8 cellular contexts compared by ENCODE assay signal in the genomic region with DNA sequence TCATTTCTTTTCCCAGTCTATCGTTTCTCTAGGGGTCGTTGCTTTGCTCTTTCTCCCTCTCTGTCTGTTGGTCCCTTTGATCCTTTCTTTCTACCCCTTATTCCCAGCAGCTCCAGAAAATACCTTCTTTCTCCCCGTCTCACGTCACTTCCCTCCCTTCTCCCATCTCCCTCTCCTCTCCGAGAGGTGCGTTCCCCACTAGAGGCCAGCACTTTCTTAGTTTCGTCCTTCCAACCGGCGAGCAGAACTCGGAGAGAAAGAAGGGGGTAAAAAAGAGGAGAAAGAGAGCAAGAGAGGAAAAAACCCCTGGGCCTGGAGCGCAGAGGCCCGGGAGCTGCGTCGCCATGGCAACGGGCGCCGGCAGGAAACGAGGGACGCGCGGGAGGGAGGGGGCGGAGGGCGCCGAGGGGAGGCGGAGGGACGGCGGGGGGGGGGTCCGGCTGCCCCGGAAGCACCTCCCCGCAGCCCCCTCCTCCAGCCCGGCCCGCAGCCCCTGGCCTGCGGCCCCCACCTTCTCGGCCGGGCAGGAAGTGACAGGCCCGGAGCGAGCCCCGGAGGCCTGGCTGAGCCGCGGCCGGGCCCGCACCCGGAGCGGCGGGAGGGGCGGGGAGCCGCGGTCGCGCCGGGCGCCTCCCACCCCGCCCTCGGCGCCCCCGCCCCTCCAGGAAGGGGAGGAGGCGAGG. TPM values are rescaled to one million over a fixed set of nuclear protein-coding genes. Genes with fewer than 3 reads are reported as not detected.
DNase-seq lines count a peak whose midpoint lies in the region; ATAC-seq, FAIRE-seq and TF ChIP-seq lines count a peak whose summit lies in the region.
"Not testable (repeated sequence)": the region's sequence is repeated elsewhere in the genome, so short reads cannot be mapped to it uniquely, and the experiment has no call there.

PHC1 (plus strand) TSS at position 477 of the 683 bp plus-strand sequence. CDS start 3,169 bp downstream, outside the sequence.

- H4K20me1 ChIP-seq in SU-DHL-6 (ENCODE audit: low read depth, low read length): not testable (repeated sequence)
- H4K20me1 ChIP-seq in neural progenitor cell (ENCODE audit: low read depth): peaks cover 16% of the 10 kb centered on the region

- CTCF ChIA-PET in HEK293T (lab: Yijun Ruan, JAX): interaction anchor here (0.8 to 0.9 kb wide), 2 partner anchors 24 to 72 kb away, joined by 3 read pairs; no protein-coding TSS in a partner anchor

- peak within 1 kb of the TSS; percentile 94 for H3K4me3 Mint-ChIP-seq in activated naive CD4-positive, alpha-beta T cell treated with anti-CD3 and anti-CD28 coated beads, Interleukin-2, amount 50 U/mL, for 24 hours
- peak within 1 kb of the TSS; percentile 92 for H3K4me3 Mint-ChIP-seq in neural progenitor cell

- H3K9ac ChIP-seq in SU-DHL-6 (ENCODE audit: low read length) (peak within 1 kb of the TSS; percentile 57), neural progenitor cell (peak within 1 kb of the TSS; percentile 51)

- H3K27ac ChIP-seq in SU-DHL-6 (ENCODE audit: low read depth, low read length): not testable (repeated sequence)
- peak within 1 kb of the TSS; percentile 91 for H3K27ac ChIP-seq in neural progenitor cell

- H3K27me3 Mint-ChIP-seq in activated naive CD4-positive, alpha-beta T cell treated with anti-CD3 and anti-CD28 coated beads, Interleukin-2, amount 50 U/mL, for 24 hours; neural progenitor cell (ENCODE audit: insufficient read depth, low read depth): not testable (repeated sequence)

- H3K4me3 ChIP-seq in SU-DHL-6 (ENCODE audit: insufficient read depth, low read length, poor library complexity, severe bottlenecking) (peak within 1 kb of the TSS; percentile 66), neural progenitor cell (peak within 1 kb of the TSS; percentile 87)

- not testable (repeated sequence) for H3K27me3 ChIP-seq in SU-DHL-6 (ENCODE audit: low read length); neural progenitor cell

- peak; percentile 71 for ATAC-seq in stimulated activated naive CD8-positive, alpha-beta T cell treated with anti-CD3 and anti-CD28 coated beads, Interleukin-15, Interleukin-2, amounts not matched to agents 100 U/mL and 50 U/mL, for 24 hours

- not testable (repeated sequence) for H3K36me3 Mint-ChIP-seq in activated naive CD4-positive, alpha-beta T cell treated with anti-CD3 and anti-CD28 coated beads, Interleukin-2, amount 50 U/mL, for 24 hours; neural progenitor cell

- H3K9me2 ChIP-seq in SU-DHL-6 (replicated peaks; ENCODE audit: insufficient read depth, low read length): not testable (repeated sequence)

- POLR2A ChIA-PET in HEK293T (lab: Yijun Ruan, JAX): interaction anchor here (0.8 to 2.2 kb wide), 6 partner anchors 9 to 217 kb away, joined by 3 to 14 read pairs (median 4); partner anchors contain the start of genes M6PR and RIMKLB

- peak within 1 kb of the TSS; percentile 64 for H2AFZ ChIP-seq in SU-DHL-6 (ENCODE audit: low read depth, low read length, severe bottlenecking)
- H2AFZ ChIP-seq in neural progenitor cell (replicated peaks): peak within 1 kb of the TSS; percentile 78

- H3K4me1 Mint-ChIP-seq in activated naive CD4-positive, alpha-beta T cell treated with anti-CD3 and anti-CD28 coated beads, Interleukin-2, amount 50 U/mL, for 24 hours: peaks cover 16% of the 10 kb centered on the region
- H3K4me1 Mint-ChIP-seq in neural progenitor cell: peaks cover 29% of the 10 kb centered on the region

- not testable (repeated sequence) for H3K9me3 ChIP-seq in SU-DHL-6 (ENCODE audit: insufficient read depth, low read length); neural progenitor cell (ENCODE audit: low read depth)

- not testable (repeated sequence) for H3K9me3 Mint-ChIP-seq in activated naive CD4-positive, alpha-beta T cell treated with anti-CD3 and anti-CD28 coated beads, Interleukin-2, amount 50 U/mL, for 24 hours; neural progenitor cell

- H3F3A ChIP-seq in SU-DHL-6 (ENCODE audit: insufficient read depth): not testable (repeated sequence)
- peaks cover 44% of the 10 kb centered on the region for H3F3A ChIP-seq in neural progenitor cell (ENCODE audit: low read depth)

- H3K27ac Mint-ChIP-seq in activated naive CD4-positive, alpha-beta T cell treated with anti-CD3 and anti-CD28 coated beads, Interleukin-2, amount 50 U/mL, for 24 hours: peak within 1 kb of the TSS; percentile 96
- H3K27ac Mint-ChIP-seq in neural progenitor cell: peak within 1 kb of the TSS; percentile 97

- TF ChIP-seq CTCF in SU-DHL-6 (IDR thresholded peaks at IDR 0.05; ENCODE audit: insufficient read depth, low read length, poor library complexity, severe bottlenecking): not testable (repeated sequence)
- TF ChIP-seq CTCF in neural progenitor cell (IDR thresholded peaks at IDR 0.05): peak; percentile 46

- H3K4me2 ChIP-seq in SU-DHL-6 (ENCODE audit: low read depth, low read length, poor library complexity, severe bottlenecking) (peak within 1 kb of the TSS; percentile 82), neural progenitor cell (peak within 1 kb of the TSS; percentile 87)

- DNase-seq in ELF-1 (ENCODE audit: low read depth, low spot score): peak; percentile 89
- peak; percentile 89 for DNase-seq in HEK293T (ENCODE audit: extremely low spot score)
- peak; percentile 8 for DNase-seq in MV-4-11 (lab: John Stamatoyannopoulos, UW)
- DNase-seq in frontal cortex (ENCODE audit: low spot score in 2 of 2): peak; percentile 83 to 89
- DNase-seq in neural progenitor cell (ENCODE audit: low spot score): peak; percentile 96
- peak; percentile 80 for DNase-seq in stimulated activated naive CD8-positive, alpha-beta T cell treated with anti-CD3 and anti-CD28 coated beads, Interleukin-15, Interleukin-2, amounts not matched to agents 100 U/mL and 50 U/mL, for 24 hours

- peaks cover 44% of the 10 kb centered on the region for H3K4me1 ChIP-seq in neural progenitor cell

- FAIRE-seq in frontal cortex (lab: Jason Lieb, UNC): not testable (repeated sequence)

- not testable (repeated sequence) for H3K36me3 ChIP-seq in SU-DHL-6 (ENCODE audit: low read length); neural progenitor cell

- H3K79me2 ChIP-seq in SU-DHL-6 (ENCODE audit: insufficient read depth, low read length): not testable (repeated sequence)
- peaks cover 45% of the 10 kb centered on the region for H3K79me2 ChIP-seq in neural progenitor cell (ENCODE audit: low read depth)

TF ChIP-seq in HEK293T, 16 proteins besides CTCF, POLR2A, EP300 and RAD21:
- 0 out of 2 replicates have a peak, but pooled peaks have one; percentile 33 for TF ChIP-seq L3MBTL2 (conservative IDR thresholded peaks at IDR 0.05)
- TF ChIP-seq FOXM1 (IDR thresholded peaks at IDR 0.05; ENCODE audit: borderline replicate concordance): peak; percentile 22; the same call in 1 of the 2 replicates
TF ChIP-seq in HEK293T: peak in this region for 2; not testable (repeated sequence) for 14.

RNA-seq across cellular contexts. Expression of gene PHC1, which starts in this region (rescaled TPM):
- total RNA-seq in frontal cortex: 24.9 TPM
- 62.7 and 90.4 TPM in 2 replicates for total RNA-seq in neural progenitor cell (ENCODE audit: low replicate concordance)

Comparison
In these comparisons a context has a peak if more than half of its experiments do, and no peak if none do; other contexts are left out.
1. DNase-seq: peak in every context shown above with its lines; median percentile 96 in neural progenitor cell; 89 in ELF-1; 89 in HEK293T; 86 in frontal cortex; 80 in stimulated activated naive CD8-positive, alpha-beta T cell treated with anti-CD3 and anti-CD28 coated beads, Interleukin-15, Interleukin-2, amounts not matched to agents 100 U/mL and 50 U/mL, for 24 hours; 8 in MV-4-11.